Comparison of ENCODE assay signal across 1 cellular context in the genomic region with DNA sequence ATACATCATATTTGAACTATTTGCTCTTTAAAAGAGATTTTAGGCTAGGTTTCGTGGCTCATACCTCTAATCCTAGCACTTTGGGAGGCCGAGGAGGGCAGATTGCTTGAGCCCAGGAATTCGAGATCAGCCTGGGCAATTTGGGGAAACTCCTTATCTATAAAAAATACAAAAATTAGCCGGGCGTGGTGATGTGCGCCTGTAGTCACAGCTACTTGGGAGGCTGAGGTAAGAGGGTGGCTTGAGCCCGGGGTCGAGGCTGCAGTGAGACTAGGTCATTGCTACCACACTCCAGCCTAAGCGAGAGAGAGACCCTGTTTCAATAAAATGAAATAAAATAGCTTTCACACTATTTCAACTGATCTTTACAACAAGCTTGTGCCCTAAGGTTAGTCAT.
TF ChIP-seq lines count a peak whose summit lies in the region.

No MANE protein-coding gene starts in this region.

TF ChIP-seq in HepG2, 621 proteins besides CTCF, POLR2A, EP300 and RAD21:
- TF ChIP-seq SOX13 (IDR thresholded peaks at IDR 0.05) (0 out of 2 replicates have a peak, but pooled peaks have one; percentile 6), SOX13 (CRISPR knock-in tag; conservative IDR thresholded peaks at IDR 0.05 in 1 of 2, IDR thresholded peaks at IDR 0.05 in 1 of 2) (no peak), SIN3A (IDR thresholded peaks at IDR 0.05; ENCODE audit: borderline replicate concordance, low read depth, low read length) (0 out of 2 replicates have a peak, but pooled peaks have one; percentile 7), ZNF260 (CRISPR knock-in tag; IDR thresholded peaks at IDR 0.05; ENCODE audit: borderline replicate concordance, low read depth) (no peak), PHF21A (CRISPR knock-in tag; IDR thresholded peaks at IDR 0.05) (0 out of 2 replicates have a peak, but pooled peaks have one; percentile 1), ZSCAN22 (CRISPR knock-in tag; IDR thresholded peaks at IDR 0.05) (0 out of 2 replicates have a peak, but pooled peaks have one; percentile 42)
- TF ChIP-seq, protein P1, sequence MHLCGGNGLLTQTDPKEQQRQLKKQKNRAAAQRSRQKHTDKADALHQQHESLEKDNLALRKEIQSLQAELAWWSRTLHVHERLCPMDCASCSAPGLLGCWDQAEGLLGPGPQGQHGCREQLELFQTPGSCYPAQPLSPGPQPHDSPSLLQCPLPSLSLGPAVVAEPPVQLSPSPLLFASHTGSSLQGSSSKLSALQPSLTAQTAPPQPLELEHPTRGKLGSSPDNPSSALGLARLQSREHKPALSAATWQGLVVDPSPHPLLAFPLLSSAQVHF (CRISPR knock-in tag; IDR thresholded peaks at IDR 0.05): 0 out of 2 replicates have a peak, but pooled peaks have one; percentile 30
- TF ChIP-seq, protein P2, sequence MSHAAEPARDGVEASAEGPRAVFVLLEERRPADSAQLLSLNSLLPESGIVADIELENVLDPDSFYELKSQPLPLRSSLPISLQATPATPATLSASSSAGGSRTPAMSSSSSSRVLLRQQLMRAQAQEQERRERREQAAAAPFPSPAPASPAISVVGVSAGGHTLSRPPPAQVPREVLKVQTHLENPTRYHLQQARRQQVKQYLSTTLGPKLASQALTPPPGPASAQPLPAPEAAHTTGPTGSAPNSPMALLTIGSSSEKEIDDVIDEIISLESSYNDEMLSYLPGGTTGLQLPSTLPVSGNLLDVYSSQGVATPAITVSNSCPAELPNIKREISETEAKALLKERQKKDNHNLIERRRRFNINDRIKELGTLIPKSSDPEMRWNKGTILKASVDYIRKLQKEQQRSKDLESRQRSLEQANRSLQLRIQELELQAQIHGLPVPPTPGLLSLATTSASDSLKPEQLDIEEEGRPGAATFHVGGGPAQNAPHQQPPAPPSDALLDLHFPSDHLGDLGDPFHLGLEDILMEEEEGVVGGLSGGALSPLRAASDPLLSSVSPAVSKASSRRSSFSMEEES (CRISPR knock-in tag; IDR thresholded peaks at IDR 0.05): no peak
